Comparison of ENCODE assay signal across 12 cellular contexts in genomic region chr5:127206320-127207113, GRCh38.
DNase-seq lines count a peak whose midpoint lies in the region; ATAC-seq and TF ChIP-seq lines count a peak whose summit lies in the region.
"Had no signal": no experiment of that assay in that cellular context is flagged by ENCODE, and none has a peak within 500 bp of the region (broad histone marks: within the 10 kb centered on the region; RNA-seq: fewer than 3 reads in every experiment).

No MANE protein-coding gene starts in this region.

- CTCF ChIA-PET in activated CD8-positive, alpha-beta T cell treated with anti-CD3 and anti-CD28 coated beads, Interleukin-2, amount 10 ng/mL, durations not matched to agents 7 days and 5 days (lab: Charles Lee): no interaction called here

- peak overlapping the region in 1 of 11 experiments; percentile 13; a peak in 1 of 22 replicates for H3K27ac ChIP-seq in BLaER1 treated with 17β-estradiol and CSF1 and Interleukin-3, amounts not matched to agents 10 nM and 100 nM
- no peak overlapping the region for H3K27ac ChIP-seq in gastroesophageal sphincter
- H3K27ac ChIP-seq: adrenal gland had no signal

- H3K9me3 Mint-ChIP-seq in activated CD8-positive, alpha-beta T cell treated with anti-CD3 and anti-CD28 coated beads, Interleukin-2, amount 10 ng/mL, durations not matched to agents 7 days and 5 days (ENCODE audit: insufficient read depth): no peaks in the 10 kb centered on the region

- H3K27me3 ChIP-seq in BLaER1 treated with 17β-estradiol and CSF1 and Interleukin-3, amounts not matched to agents 10 nM and 100 nM: no peaks in the 10 kb centered on the region
- H3K27me3 ChIP-seq in gastroesophageal sphincter: no peaks in the 10 kb centered on the region
- H3K27me3 ChIP-seq: adrenal gland had no signal

- H3K4me1 ChIP-seq in BLaER1 treated with 17β-estradiol and CSF1 and Interleukin-3, amounts not matched to agents 10 nM and 100 nM: peaks cover 17 to 36% (median 25%) of the 10 kb centered on the region in 10 experiments
- H3K4me1 ChIP-seq in gastroesophageal sphincter: no peaks in the 10 kb centered on the region
- H3K4me1 ChIP-seq: adrenal gland had no signal

- no peak overlapping the region for H3K27ac Mint-ChIP-seq in activated CD8-positive, alpha-beta T cell treated with anti-CD3 and anti-CD28 coated beads, Interleukin-2, amount 10 ng/mL, durations not matched to agents 7 days and 5 days
- H3K27ac Mint-ChIP-seq: activated B cell treated with CpG ODN at 0.5 μM for 24 hours had no signal

- TF ChIP-seq EP300 in gastroesophageal sphincter (IDR thresholded peaks at IDR 0.05): no peak

- H3K9ac ChIP-seq in BLaER1 treated with 17β-estradiol and CSF1 and Interleukin-3, amounts not matched to agents 10 nM and 100 nM: no peak overlapping the region

- H3K4me3 ChIP-seq in BLaER1 treated with 17β-estradiol and CSF1 and Interleukin-3, amounts not matched to agents 10 nM and 100 nM: no peak overlapping the region
- H3K4me3 ChIP-seq in gastroesophageal sphincter: no peak overlapping the region
- H3K4me3 ChIP-seq: adrenal gland had no signal

- ATAC-seq in gastroesophageal sphincter: no peak
- ATAC-seq in HG03354 (IDR thresholded peaks at IDR 0.05; ENCODE audit: poor library complexity, severe bottlenecking, unreplicated experiment): no peak
- ATAC-seq in activated CD8-positive, alpha-beta T cell treated with anti-CD3 and anti-CD28 coated beads, Interleukin-2, amount 10 ng/mL, durations not matched to agents 7 days and 5 days: no peak

- WGBS in gastroesophageal sphincter (ENCODE audit: low coverage in 1 of 2), 2 donors: 35 to 58% methylated on average over 4 of the region's 4 CpGs

- DNase-seq in LHCN-M2 (ENCODE audit: low read depth): peak; percentile 93
- peak; percentile 67 for DNase-seq in amniotic stem cell (lab: John Stamatoyannopoulos, UW)
- DNase-seq in kidney glomerular epithelial cell (lab: John Stamatoyannopoulos, UW): peak; percentile 80
- DNase-seq in activated CD8-positive, alpha-beta T cell treated with anti-CD3 and anti-CD28 coated beads, Interleukin-2, amount 10 ng/mL, durations not matched to agents 7 days and 5 days: no peak
- DNase-seq in NCI-H128 (lab: John Stamatoyannopoulos, UW; ENCODE audit: unreplicated experiment): no peak
- DNase-seq: activated B cell treated with CpG ODN at 0.5 μM for 24 hours, adrenal gland, hippocampal formation, NCI-H2171 had no signal

- H3K36me3 ChIP-seq in BLaER1 treated with 17β-estradiol and CSF1 and Interleukin-3, amounts not matched to agents 10 nM and 100 nM: no peaks in the 10 kb centered on the region
- no peaks in the 10 kb centered on the region for H3K36me3 ChIP-seq in gastroesophageal sphincter
- H3K36me3 ChIP-seq: adrenal gland had no signal

- peak overlapping the region in 7 of 11 experiments; percentile 22 to 56 (median 41); a peak in 12 of 22 replicates for H3K4me2 ChIP-seq in BLaER1 treated with 17β-estradiol and CSF1 and Interleukin-3, amounts not matched to agents 10 nM and 100 nM

- no peaks in the 10 kb centered on the region for H4K20me1 ChIP-seq in BLaER1 treated with 17β-estradiol and CSF1 and Interleukin-3, amounts not matched to agents 10 nM and 100 nM

- peaks cover 0 to 5% (median 0%) of the 10 kb centered on the region in 11 experiments; a peak in 1 of 22 replicates for H3K9me3 ChIP-seq in BLaER1 treated with 17β-estradiol and CSF1 and Interleukin-3, amounts not matched to agents 10 nM and 100 nM (replicated peaks in 1 of 11)
- H3K9me3 ChIP-seq in gastroesophageal sphincter: no peaks in the 10 kb centered on the region
- H3K9me3 ChIP-seq: adrenal gland had no signal

- H3K4me1 Mint-ChIP-seq in activated CD8-positive, alpha-beta T cell treated with anti-CD3 and anti-CD28 coated beads, Interleukin-2, amount 10 ng/mL, durations not matched to agents 7 days and 5 days (ENCODE audit: low read depth): no peaks in the 10 kb centered on the region
- H3K4me1 Mint-ChIP-seq: activated B cell treated with CpG ODN at 0.5 μM for 24 hours had no signal

- TF ChIP-seq POLR2A in gastroesophageal sphincter (IDR thresholded peaks at IDR 0.05): no peak

- H3K4me3 Mint-ChIP-seq in activated CD8-positive, alpha-beta T cell treated with anti-CD3 and anti-CD28 coated beads, Interleukin-2, amount 10 ng/mL, durations not matched to agents 7 days and 5 days: no peak overlapping the region
- H3K4me3 Mint-ChIP-seq: activated B cell treated with CpG ODN at 0.5 μM for 24 hours had no signal

- no peaks in the 10 kb centered on the region for H3K36me3 Mint-ChIP-seq in activated CD8-positive, alpha-beta T cell treated with anti-CD3 and anti-CD28 coated beads, Interleukin-2, amount 10 ng/mL, durations not matched to agents 7 days and 5 days (ENCODE audit: low read depth)

- H3K27me3 Mint-ChIP-seq in activated CD8-positive, alpha-beta T cell treated with anti-CD3 and anti-CD28 coated beads, Interleukin-2, amount 10 ng/mL, durations not matched to agents 7 days and 5 days (ENCODE audit: low read depth): peaks cover 16% of the 10 kb centered on the region

- TF ChIP-seq CTCF in gastroesophageal sphincter (IDR thresholded peaks at IDR 0.05): no peak

- POLR2A ChIA-PET in activated CD8-positive, alpha-beta T cell treated with anti-CD3 and anti-CD28 coated beads, Interleukin-2, amount 10 ng/mL, durations not matched to agents 7 days and 5 days (lab: Charles Lee): no interaction called here

Comparison
In these comparisons a context has a peak if more than half of its experiments do, and no peak if none do; other contexts are left out.
1. DNase-seq: peak in LHCN-M2 (single experiment), amniotic stem cell (single experiment) and kidney glomerular epithelial cell (single experiment); none in activated CD8-positive, alpha-beta T cell treated with anti-CD3 and anti-CD28 coated beads, Interleukin-2, amount 10 ng/mL, durations not matched to agents 7 days and 5 days (single experiment) and NCI-H128 (single experiment).